3 cellular contexts compared by ENCODE assay signal in the genomic region with DNA sequence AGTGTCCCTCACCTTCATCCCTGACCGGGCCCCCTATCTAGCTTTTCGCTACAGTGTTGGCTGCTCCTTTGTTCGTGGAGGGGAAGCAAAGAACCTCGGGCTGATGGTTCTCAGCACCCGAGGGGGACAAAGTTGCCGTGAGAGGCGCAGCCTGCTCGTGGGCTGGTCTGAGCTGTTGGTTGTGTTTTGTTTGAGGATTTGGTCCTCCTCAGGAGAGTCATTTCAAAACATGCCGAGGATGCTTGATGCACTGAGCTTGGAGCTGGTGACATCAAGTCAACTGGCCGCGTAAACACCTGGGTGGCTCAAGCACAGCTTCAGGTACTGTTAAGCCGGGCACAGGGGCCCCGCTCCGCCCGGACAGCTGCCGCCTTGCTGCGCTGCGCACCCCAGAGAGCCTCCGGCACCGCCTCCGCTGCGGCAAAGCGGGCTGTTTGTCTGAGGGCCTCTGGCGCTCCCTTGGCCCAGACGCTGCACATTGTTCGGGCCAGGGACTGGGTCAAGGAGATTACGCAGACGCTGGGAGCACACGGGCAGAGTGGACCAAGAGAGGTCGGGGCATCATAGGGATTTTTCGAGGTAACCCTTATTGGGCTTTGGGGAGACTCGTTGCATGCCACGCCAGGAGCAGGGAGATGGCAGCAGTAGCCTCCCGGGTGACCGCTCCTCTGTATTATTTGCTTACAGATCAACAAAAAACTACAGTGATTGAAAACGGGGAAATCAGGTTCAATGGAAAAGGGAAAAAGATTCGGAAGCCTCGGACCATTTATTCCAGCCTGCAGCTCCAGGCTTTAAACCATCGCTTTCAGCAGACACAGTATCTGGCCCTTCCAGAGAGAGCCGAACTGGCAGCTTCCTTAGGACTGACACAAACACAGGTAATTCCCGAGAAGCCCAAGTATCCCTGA.
TF ChIP-seq lines count a peak whose summit lies in the region.

No MANE protein-coding gene starts in this region.

TF ChIP-seq in SK-N-SH, 30 proteins besides CTCF, POLR2A, EP300 and RAD21 (continued from another document):
- TF ChIP-seq MXI1 (IDR thresholded peaks at IDR 0.05; ENCODE audit: low read depth, low read length): 0 out of 2 replicates have a peak, but pooled peaks have one; percentile 2
- no peak for TF ChIP-seq POLR2AphosphoS5 (IDR thresholded peaks at IDR 0.05; ENCODE audit: low read depth, low read length)
- TF ChIP-seq, protein P1, sequence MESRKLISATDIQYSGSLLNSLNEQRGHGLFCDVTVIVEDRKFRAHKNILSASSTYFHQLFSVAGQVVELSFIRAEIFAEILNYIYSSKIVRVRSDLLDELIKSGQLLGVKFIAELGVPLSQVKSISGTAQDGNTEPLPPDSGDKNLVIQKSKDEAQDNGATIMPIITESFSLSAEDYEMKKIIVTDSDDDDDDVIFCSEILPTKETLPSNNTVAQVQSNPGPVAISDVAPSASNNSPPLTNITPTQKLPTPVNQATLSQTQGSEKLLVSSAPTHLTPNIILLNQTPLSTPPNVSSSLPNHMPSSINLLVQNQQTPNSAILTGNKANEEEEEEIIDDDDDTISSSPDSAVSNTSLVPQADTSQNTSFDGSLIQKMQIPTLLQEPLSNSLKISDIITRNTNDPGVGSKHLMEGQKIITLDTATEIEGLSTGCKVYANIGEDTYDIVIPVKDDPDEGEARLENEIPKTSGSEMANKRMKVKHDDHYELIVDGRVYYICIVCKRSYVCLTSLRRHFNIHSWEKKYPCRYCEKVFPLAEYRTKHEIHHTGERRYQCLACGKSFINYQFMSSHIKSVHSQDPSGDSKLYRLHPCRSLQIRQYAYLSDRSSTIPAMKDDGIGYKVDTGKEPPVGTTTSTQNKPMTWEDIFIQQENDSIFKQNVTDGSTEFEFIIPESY (IDR thresholded peaks at IDR 0.05; ENCODE audit: borderline replicate concordance, low read depth): no peak

TF ChIP-seq in SK-N-SH treated with all-trans-retinoic acid at 6 μM for 48 hours, 23 proteins besides CTCF, POLR2A, EP300 and RAD21:
- TF ChIP-seq, protein P2, sequence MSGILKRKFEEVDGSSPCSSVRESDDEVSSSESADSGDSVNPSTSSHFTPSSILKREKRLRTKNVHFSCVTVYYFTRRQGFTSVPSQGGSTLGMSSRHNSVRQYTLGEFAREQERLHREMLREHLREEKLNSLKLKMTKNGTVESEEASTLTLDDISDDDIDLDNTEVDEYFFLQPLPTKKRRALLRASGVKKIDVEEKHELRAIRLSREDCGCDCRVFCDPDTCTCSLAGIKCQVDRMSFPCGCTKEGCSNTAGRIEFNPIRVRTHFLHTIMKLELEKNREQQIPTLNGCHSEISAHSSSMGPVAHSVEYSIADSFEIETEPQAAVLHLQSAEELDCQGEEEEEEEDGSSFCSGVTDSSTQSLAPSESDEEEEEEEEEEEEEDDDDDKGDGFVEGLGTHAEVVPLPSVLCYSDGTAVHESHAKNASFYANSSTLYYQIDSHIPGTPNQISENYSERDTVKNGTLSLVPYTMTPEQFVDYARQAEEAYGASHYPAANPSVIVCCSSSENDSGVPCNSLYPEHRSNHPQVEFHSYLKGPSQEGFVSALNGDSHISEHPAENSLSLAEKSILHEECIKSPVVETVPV (CRISPR knock-in tag; IDR thresholded peaks at IDR 0.05): no peak
- TF ChIP-seq ARNTL (CRISPR knock-in tag; IDR thresholded peaks at IDR 0.05; ENCODE audit: borderline replicate concordance, low read depth) (no peak), ZNF565 (CRISPR knock-in tag; conservative IDR thresholded peaks at IDR 0.05; ENCODE audit: low read depth) (no peak), CSDC2 (CRISPR knock-in tag; IDR thresholded peaks at IDR 0.05) (no peak), BACH2 (CRISPR knock-in tag; IDR thresholded peaks at IDR 0.05; ENCODE audit: borderline replicate concordance) (no peak), ZC3H10 (CRISPR knock-in tag; IDR thresholded peaks at IDR 0.05) (no peak), TCF4 (CRISPR knock-in tag; IDR thresholded peaks at IDR 0.05; ENCODE audit: borderline replicate concordance) (no peak), ZNF70 (CRISPR knock-in tag; IDR thresholded peaks at IDR 0.05) (no peak), ESRRG (CRISPR knock-in tag; IDR thresholded peaks at IDR 0.05) (no peak), GLIS3 (CRISPR knock-in tag; IDR thresholded peaks at IDR 0.05) (no peak), OSR1 (CRISPR knock-in tag; IDR thresholded peaks at IDR 0.05) (no peak), ZFP3 (CRISPR knock-in tag; IDR thresholded peaks at IDR 0.05) (no peak), ISL1 (CRISPR knock-in tag; IDR thresholded peaks at IDR 0.05) (no peak)
- TF ChIP-seq, protein P3, sequence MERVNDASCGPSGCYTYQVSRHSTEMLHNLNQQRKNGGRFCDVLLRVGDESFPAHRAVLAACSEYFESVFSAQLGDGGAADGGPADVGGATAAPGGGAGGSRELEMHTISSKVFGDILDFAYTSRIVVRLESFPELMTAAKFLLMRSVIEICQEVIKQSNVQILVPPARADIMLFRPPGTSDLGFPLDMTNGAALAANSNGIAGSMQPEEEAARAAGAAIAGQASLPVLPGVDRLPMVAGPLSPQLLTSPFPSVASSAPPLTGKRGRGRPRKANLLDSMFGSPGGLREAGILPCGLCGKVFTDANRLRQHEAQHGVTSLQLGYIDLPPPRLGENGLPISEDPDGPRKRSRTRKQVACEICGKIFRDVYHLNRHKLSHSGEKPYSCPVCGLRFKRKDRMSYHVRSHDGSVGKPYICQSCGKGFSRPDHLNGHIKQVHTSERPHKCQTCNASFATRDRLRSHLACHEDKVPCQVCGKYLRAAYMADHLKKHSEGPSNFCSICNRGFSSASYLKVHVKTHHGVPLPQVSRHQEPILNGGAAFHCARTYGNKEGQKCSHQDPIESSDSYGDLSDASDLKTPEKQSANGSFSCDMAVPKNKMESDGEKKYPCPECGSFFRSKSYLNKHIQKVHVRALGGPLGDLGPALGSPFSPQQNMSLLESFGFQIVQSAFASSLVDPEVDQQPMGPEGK (CRISPR knock-in tag; IDR thresholded peaks at IDR 0.05; ENCODE audit: borderline replicate concordance): no peak
- TF ChIP-seq, protein P4, sequence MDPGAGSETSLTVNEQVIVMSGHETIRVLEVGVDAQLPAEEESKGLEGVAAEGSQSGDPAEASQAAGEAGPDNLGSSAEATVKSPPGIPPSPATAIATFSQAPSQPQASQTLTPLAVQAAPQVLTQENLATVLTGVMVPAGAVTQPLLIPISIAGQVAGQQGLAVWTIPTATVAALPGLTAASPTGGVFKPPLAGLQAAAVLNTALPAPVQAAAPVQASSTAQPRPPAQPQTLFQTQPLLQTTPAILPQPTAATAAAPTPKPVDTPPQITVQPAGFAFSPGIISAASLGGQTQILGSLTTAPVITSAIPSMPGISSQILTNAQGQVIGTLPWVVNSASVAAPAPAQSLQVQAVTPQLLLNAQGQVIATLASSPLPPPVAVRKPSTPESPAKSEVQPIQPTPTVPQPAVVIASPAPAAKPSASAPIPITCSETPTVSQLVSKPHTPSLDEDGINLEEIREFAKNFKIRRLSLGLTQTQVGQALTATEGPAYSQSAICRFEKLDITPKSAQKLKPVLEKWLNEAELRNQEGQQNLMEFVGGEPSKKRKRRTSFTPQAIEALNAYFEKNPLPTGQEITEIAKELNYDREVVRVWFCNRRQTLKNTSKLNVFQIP (CRISPR knock-in tag; IDR thresholded peaks at IDR 0.05; ENCODE audit: borderline replicate concordance, low read depth): no peak
TF ChIP-seq in SK-N-SH treated with all-trans-retinoic acid at 6 μM for 48 hours: peak in this region for 0.

TF ChIP-seq in endothelial cell of umbilical vein, 7 proteins besides CTCF, POLR2A, EP300 and RAD21 (continued from another document):
- no peak for TF ChIP-seq JUN (IDR thresholded peaks at IDR 0.05; ENCODE audit: borderline replicate concordance, insufficient read depth, insufficient read length, low read depth)
- TF ChIP-seq, protein P5, sequence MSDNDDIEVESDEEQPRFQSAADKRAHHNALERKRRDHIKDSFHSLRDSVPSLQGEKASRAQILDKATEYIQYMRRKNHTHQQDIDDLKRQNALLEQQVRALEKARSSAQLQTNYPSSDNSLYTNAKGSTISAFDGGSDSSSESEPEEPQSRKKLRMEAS (IDR thresholded peaks at IDR 0.05; ENCODE audit: insufficient read depth, insufficient read length): no peak
- TF ChIP-seq POLR2AphosphoS5 (IDR thresholded peaks at IDR 0.05; ENCODE audit: insufficient read depth, low read depth, low read length): no peak
